ENCODE assay signal across 9 cellular contexts in the genomic region with DNA sequence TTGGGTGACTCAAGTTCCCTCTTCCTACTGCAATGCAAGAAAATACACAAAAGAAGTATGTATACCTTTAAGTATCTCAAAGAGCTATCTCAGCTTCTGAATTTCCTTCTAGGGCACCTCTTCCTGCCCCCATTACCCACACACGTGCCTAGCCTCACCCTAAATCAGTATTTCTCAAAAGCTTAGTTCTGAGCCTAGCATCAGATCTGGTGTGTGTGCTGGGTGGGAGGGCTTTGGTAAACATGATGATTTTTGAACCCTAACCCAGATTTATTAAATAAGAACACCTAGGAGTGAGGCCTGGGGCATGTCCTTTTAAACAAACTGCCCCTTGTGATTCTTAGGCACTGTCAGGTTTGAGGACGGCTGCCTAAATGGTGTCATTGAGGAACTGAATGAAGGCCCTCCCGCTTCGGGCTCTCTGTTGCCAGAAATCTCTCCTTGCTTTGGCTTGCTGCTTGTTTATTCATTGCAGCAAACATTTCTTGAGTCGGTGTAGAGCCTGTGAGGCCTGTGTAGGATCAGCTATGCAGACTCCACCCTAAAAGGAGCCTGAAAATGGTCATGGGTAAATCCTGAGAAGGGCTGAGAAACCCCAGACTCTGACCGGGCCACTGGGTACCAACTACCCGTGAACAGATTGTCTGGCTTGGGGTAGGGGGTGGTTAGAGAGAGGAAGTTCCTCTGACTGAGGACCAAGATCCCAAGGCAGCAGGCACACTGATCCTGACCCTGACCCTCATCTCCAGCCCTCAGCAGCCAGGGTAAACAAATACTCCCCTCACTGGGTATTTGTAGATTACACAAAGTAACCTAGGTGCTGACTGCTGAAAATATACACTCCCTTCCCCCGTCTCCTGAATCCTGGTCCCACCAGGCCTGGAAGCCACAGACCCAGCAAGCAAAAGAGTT. TPM values are rescaled to one million over a fixed set of nuclear protein-coding genes. Genes with fewer than 3 reads are reported as not detected.
DNase-seq lines count a peak whose midpoint lies in the region; ATAC-seq and TF ChIP-seq lines count a peak whose summit lies in the region.
"Had no signal": no experiment of that assay in that cellular context is flagged by ENCODE, and none has a peak within 500 bp of the region (broad histone marks: within the 10 kb centered on the region; RNA-seq: fewer than 3 reads in every experiment).

No MANE protein-coding gene starts in this region.

- no peaks in the 10 kb centered on the region for H3K9me3 ChIP-seq in ES-I3 (ENCODE audit: control insufficient read depth, insufficient read depth, low read length)
- no peaks in the 10 kb centered on the region for H3K9me3 ChIP-seq in Peyer's patch

- H3K27ac ChIP-seq in Peyer's patch: peak overlapping the region; percentile 88 to 97 (median 93)
- peak overlapping the region; percentile 98 for H3K27ac ChIP-seq in rectal smooth muscle tissue (ENCODE audit: low read depth, low read length)
- H3K27ac ChIP-seq: parathyroid adenoma had no signal

- TF ChIP-seq CTCF in Peyer's patch (IDR thresholded peaks at IDR 0.05) (no peak), epithelial cell of esophagus (IDR thresholded peaks at IDR 0.05; ENCODE audit: insufficient read depth, low read depth, low read length, missing control alignments) (no peak)

- H3K9ac ChIP-seq in ES-I3 (ENCODE audit: low read depth, low read length) (0 out of 2 replicates have a peak overlapping the region, but pooled peaks have one; percentile 1), rectal smooth muscle tissue (ENCODE audit: low read length) (peak overlapping the region; percentile 22)
- H3K9ac ChIP-seq: parathyroid adenoma had no signal

- DNase-seq in Peyer's patch (no peak), epithelial cell of esophagus (ENCODE audit: low read depth) (no peak), NCI-H526 treated with DMSO at 0.1 percent for 48 hours (lab: John Stamatoyannopoulos, UW) (no peak), iPS-NIHi11 (ENCODE audit: low spot score) (no peak)

- H3K27me3 ChIP-seq in Peyer's patch (no peaks in the 10 kb centered on the region), rectal smooth muscle tissue (ENCODE audit: control insufficient read depth, insufficient read depth, low read length) (no peaks in the 10 kb centered on the region)

- peaks cover 24% of the 10 kb centered on the region for H3K4me1 ChIP-seq in ES-I3 (ENCODE audit: insufficient read depth, low read length)
- peaks cover 3 to 51% (median 32%) of the 10 kb centered on the region in 4 donors for H3K4me1 ChIP-seq in Peyer's patch
- H3K4me1 ChIP-seq in rectal smooth muscle tissue (ENCODE audit: control insufficient read depth, insufficient read depth, low read length): peaks cover 40% of the 10 kb centered on the region
- H3K4me1 ChIP-seq: parathyroid adenoma had no signal

- ATAC-seq in GM21381 (IDR thresholded peaks at IDR 0.05; ENCODE audit: unreplicated experiment) (no peak), HG03039 (IDR thresholded peaks at IDR 0.05; ENCODE audit: unreplicated experiment) (no peak)

- TF ChIP-seq POLR2A in Peyer's patch (IDR thresholded peaks at IDR 0.05): no peak

- H3K36me3 ChIP-seq in ES-I3 (ENCODE audit: insufficient read depth, low read length): no peaks in the 10 kb centered on the region
- peaks cover 0 to 5% (median 0%) of the 10 kb centered on the region in 3 donors for H3K36me3 ChIP-seq in Peyer's patch
- H3K36me3 ChIP-seq in rectal smooth muscle tissue (ENCODE audit: control insufficient read depth, insufficient read depth, low read length): no peaks in the 10 kb centered on the region

- H3K4me3 ChIP-seq in Peyer's patch: peak overlapping the region; percentile 47 to 87 (median 76)
- H3K4me3 ChIP-seq in epithelial cell of esophagus (ENCODE audit: low read length): peak overlapping the region; percentile 94
- H3K4me3 ChIP-seq in rectal smooth muscle tissue (ENCODE audit: low read length): peak overlapping the region; percentile 92

RNA-seq across cellular contexts. Expression of gene IL6R, which starts 3.0 kb away (rescaled TPM):
- 100 to 1,000 TPM in 2 of 4 donors, 10 to 100 TPM in 2; 56.1 to 140 (median 100) TPM for total RNA-seq in Peyer's patch
